ENCODE assay signal across 21 cellular contexts in genomic region chr5:76358-77169, GRCh38. TPM values are rescaled to one million over a fixed set of nuclear protein-coding genes. Genes with fewer than 3 reads are reported as not detected.
"Had no signal": no experiment of that assay in that cellular context is flagged by ENCODE, and none has a peak within 500 bp of the region (broad histone marks: within the 10 kb centered on the region; RNA-seq: fewer than 3 reads in every experiment).

No MANE protein-coding gene starts in this region.

- H3K4me1 Mint-ChIP-seq: activated CD4-positive, alpha-beta T cell treated with anti-CD3 and anti-CD28 coated beads, Interleukin-2, amount 10 ng/mL, durations not matched to agents 7 days and 5 days; activated naive CD4-positive, alpha-beta T cell treated with anti-CD3 and anti-CD28 coated beads, Interleukin-2, amount 50 U/mL, for 24 hours; memory B cell; naive B cell; stimulated activated naive B cell treated with anti-CD40 and anti-IgM and Interleukin-4, amounts not matched to agents 10 μg/mL and 1 μg/mL and 100 μg/mL, for 72 hours had no signal

- H3K27me3 Mint-ChIP-seq: activated CD4-positive, alpha-beta T cell treated with anti-CD3 and anti-CD28 coated beads, Interleukin-2, amount 10 ng/mL, durations not matched to agents 7 days and 5 days; dendritic cell treated with granulocyte-macrophage colony-stimulating factor and Interleukin-4, amounts not matched to agents 40 ng/mL and 50 ng/mL, for 4 days had no signal

- H3K9me3 Mint-ChIP-seq: activated CD4-positive, alpha-beta T cell treated with anti-CD3 and anti-CD28 coated beads, Interleukin-2, amount 10 ng/mL, durations not matched to agents 7 days and 5 days; activated naive CD4-positive, alpha-beta T cell treated with anti-CD3 and anti-CD28 coated beads, Interleukin-2, amount 50 U/mL, for 24 hours; dendritic cell treated with granulocyte-macrophage colony-stimulating factor and Interleukin-4, amounts not matched to agents 40 ng/mL and 50 ng/mL, for 4 days; memory B cell; naive B cell; stimulated activated naive B cell treated with anti-CD40 and anti-IgM and Interleukin-4, amounts not matched to agents 10 μg/mL and 1 μg/mL and 100 μg/mL, for 72 hours had no signal

- H3K27ac Mint-ChIP-seq: activated CD4-positive, alpha-beta T cell treated with anti-CD3 and anti-CD28 coated beads, Interleukin-2, amount 10 ng/mL, durations not matched to agents 7 days and 5 days; activated CD8-positive, alpha-beta T cell treated with anti-CD3 and anti-CD28 coated beads, Interleukin-2, amount 10 ng/mL, durations not matched to agents 7 days and 5 days; activated naive CD4-positive, alpha-beta T cell treated with anti-CD3 and anti-CD28 coated beads, Interleukin-2, amount 50 U/mL, for 24 hours; dendritic cell treated with granulocyte-macrophage colony-stimulating factor and Interleukin-4, amounts not matched to agents 40 ng/mL and 50 ng/mL, for 4 days; memory B cell; stimulated activated naive B cell treated with anti-CD40 and anti-IgM and Interleukin-4, amounts not matched to agents 10 μg/mL and 1 μg/mL and 100 μg/mL, for 72 hours had no signal

- H3K9me3 ChIP-seq: adrenal gland, esophagus squamous epithelium, mucosa of descending colon, neutrophil, tibial artery had no signal

- H3K27me3 ChIP-seq: adrenal gland, neutrophil had no signal

- H3K36me3 ChIP-seq: adrenal gland, esophagus squamous epithelium, neutrophil, tibial artery had no signal

- H3K4me1 ChIP-seq: adrenal gland, esophagus squamous epithelium, tibial artery had no signal

- H3K4me3 ChIP-seq: adrenal gland, esophagus squamous epithelium, mucosa of descending colon, tibial artery had no signal

- H3K36me3 Mint-ChIP-seq: activated naive CD4-positive, alpha-beta T cell treated with anti-CD3 and anti-CD28 coated beads, Interleukin-2, amount 50 U/mL, for 24 hours; memory B cell; naive B cell; stimulated activated naive B cell treated with anti-CD40 and anti-IgM and Interleukin-4, amounts not matched to agents 10 μg/mL and 1 μg/mL and 100 μg/mL, for 72 hours had no signal

- DNase-seq: activated CD4-positive, alpha-beta T cell treated with anti-CD3 and anti-CD28 coated beads, Interleukin-2, amount 10 ng/mL, durations not matched to agents 7 days and 5 days; activated CD8-positive, alpha-beta memory T cell treated with anti-CD3 and anti-CD28 coated beads, Interleukin-2, amount 50 U/mL, for 48 hours; activated CD8-positive, alpha-beta T cell treated with anti-CD3 and anti-CD28 coated beads, Interleukin-2, amount 10 ng/mL, durations not matched to agents 7 days and 5 days; activated effector memory CD4-positive, alpha-beta T cell treated with Interleukin-2 at 50 U/mL for 16 hours; activated T-cell treated with anti-CD3 and anti-CD28 coated beads, Interleukin-2, amount 50 U/mL, for 48 hours; adrenal gland; effector CD8-positive, alpha-beta T cell; esophagus squamous epithelium; mucosa of descending colon; naive B cell; stimulated activated naive B cell treated with anti-CD40 and anti-IgM and Interleukin-4, amounts not matched to agents 10 μg/mL and 1 μg/mL and 100 μg/mL, for 72 hours; substantia nigra; T-helper 1 cell; T-helper 9 cell; tibial artery had no signal

- ATAC-seq: activated CD8-positive, alpha-beta T cell treated with anti-CD3 and anti-CD28 coated beads, Interleukin-2, amount 10 ng/mL, durations not matched to agents 7 days and 5 days; mucosa of descending colon; SK-N-SH treated with all-trans-retinoic acid at 6 μM for 48 hours; stimulated activated naive B cell treated with anti-CD40 and anti-IgM and Interleukin-4, amounts not matched to agents 10 μg/mL and 1 μg/mL and 100 μg/mL, for 72 hours had no signal

- FAIRE-seq: endothelial cell of umbilical vein had no signal

- H3K27ac ChIP-seq: adrenal gland, esophagus squamous epithelium, neutrophil, tibial artery had no signal

- H3K4me3 Mint-ChIP-seq: activated CD4-positive, alpha-beta T cell treated with anti-CD3 and anti-CD28 coated beads, Interleukin-2, amount 10 ng/mL, durations not matched to agents 7 days and 5 days; activated CD8-positive, alpha-beta T cell treated with anti-CD3 and anti-CD28 coated beads, Interleukin-2, amount 10 ng/mL, durations not matched to agents 7 days and 5 days; activated naive CD4-positive, alpha-beta T cell treated with anti-CD3 and anti-CD28 coated beads, Interleukin-2, amount 50 U/mL, for 24 hours; dendritic cell treated with granulocyte-macrophage colony-stimulating factor and Interleukin-4, amounts not matched to agents 40 ng/mL and 50 ng/mL, for 4 days; memory B cell; naive B cell; stimulated activated naive B cell treated with anti-CD40 and anti-IgM and Interleukin-4, amounts not matched to agents 10 μg/mL and 1 μg/mL and 100 μg/mL, for 72 hours had no signal

RNA-seq across cellular contexts. Expression of gene PLEKHG4B, which starts 15.4 kb away (rescaled TPM):
- total RNA-seq: activated CD8-positive, alpha-beta T cell treated with anti-CD3 and anti-CD28 coated beads, Interleukin-2, amount 10 ng/mL, durations not matched to agents 7 days and 5 days; endothelial cell of umbilical vein had no signal
- polyA plus RNA-seq: endothelial cell of umbilical vein had no signal
